Comparison of ENCODE assay signal across 8 cellular contexts in genomic region chr5:154967419-154968024, GRCh38. TPM values are rescaled to one million over a fixed set of nuclear protein-coding genes. Genes with fewer than 3 reads are reported as not detected.
DNase-seq lines count a peak whose midpoint lies in the region; ATAC-seq, FAIRE-seq and TF ChIP-seq lines count a peak whose summit lies in the region.

No MANE protein-coding gene starts in this region.

- H3K36me3 ChIP-seq in HEK293 (ENCODE audit: control insufficient read depth in 2 of 2, insufficient read depth in 1 of 2, low read length in 2 of 2): peaks cover 10 to 38% of the 10 kb centered on the region in 2 experiments
- H3K36me3 ChIP-seq in astrocyte (ENCODE audit: insufficient read depth, low read length): peaks cover 8% of the 10 kb centered on the region
- peaks cover 0 to 44% of the 10 kb centered on the region in 2 donors for H3K36me3 ChIP-seq in left lung

- CTCF ChIA-PET in HEK293 (lab: Yijun Ruan, JAX): interaction anchor here (0.7 to 1.2 kb wide), 6 partner anchors 14 to 319 kb away, joined by 3 to 6 read pairs (median 4); no protein-coding TSS in a partner anchor

- no peak overlapping the region for H3K4me3 Mint-ChIP-seq in astrocyte (ENCODE audit: unreplicated experiment)

- FAIRE-seq in astrocyte (lab: Jason Lieb, UNC): no peak

- H3K4me3 ChIP-seq in HEK293 (ENCODE audit: low read depth, low read length): no peak overlapping the region
- no peak overlapping the region for H3K4me3 ChIP-seq in astrocyte (ENCODE audit: insufficient read depth, low read depth, low read length)
- peak overlapping the region in 1 of 2 donors; percentile 6 for H3K4me3 ChIP-seq in left lung

- H3K9ac ChIP-seq in astrocyte (ENCODE audit: low read length): no peak overlapping the region

- no peaks in the 10 kb centered on the region for H3K27me3 Mint-ChIP-seq in astrocyte (ENCODE audit: low read depth, unreplicated experiment)

- H3K9me3 ChIP-seq in HEK293 (ENCODE audit: control insufficient read depth, insufficient read depth, low read depth, low read length) (no peaks in the 10 kb centered on the region), astrocyte (ENCODE audit: insufficient read depth, low read depth, low read length) (no peaks in the 10 kb centered on the region), left lung (no peaks in the 10 kb centered on the region)

- H3K4me1 ChIP-seq in HEK293 (ENCODE audit: control insufficient read depth, insufficient read depth, low read length) (no peaks in the 10 kb centered on the region), astrocyte (ENCODE audit: insufficient read depth, low read length) (no peaks in the 10 kb centered on the region), left lung (no peaks in the 10 kb centered on the region)

- no peaks in the 10 kb centered on the region for H3K9me3 Mint-ChIP-seq in astrocyte (ENCODE audit: unreplicated experiment)

- ATAC-seq in left lung (no peak), HG03025 (IDR thresholded peaks at IDR 0.05; ENCODE audit: low FRiP score, unreplicated experiment) (no peak), omental fat pad (ENCODE audit: low FRiP score) (no peak)
- no peak for ATAC-seq in stimulated activated naive CD8-positive, alpha-beta T cell treated with anti-CD3 and anti-CD28 coated beads, Interleukin-15, Interleukin-2, amounts not matched to agents 100 U/mL and 50 U/mL, for 24 hours

- H2AFZ ChIP-seq in astrocyte (ENCODE audit: low read depth, low read length): no peak overlapping the region

- DNase-seq in astrocyte (ENCODE audit: low read depth) (no peak), left lung (no peak), omental fat pad (ENCODE audit: low spot score) (no peak)
- DNase-seq in stimulated activated naive CD8-positive, alpha-beta T cell treated with anti-CD3 and anti-CD28 coated beads, Interleukin-15, Interleukin-2, amounts not matched to agents 100 U/mL and 50 U/mL, for 24 hours: no peak
- no peak for DNase-seq in activated effector memory CD4-positive, alpha-beta T cell treated with Interleukin-2 at 50 U/mL for 16 hours

- peaks cover 2% of the 10 kb centered on the region for H3K36me3 Mint-ChIP-seq in astrocyte (ENCODE audit: low read depth, unreplicated experiment)

- intact Hi-C loops in left lung (cut with DNase I): no loop called here

- peaks cover 2% of the 10 kb centered on the region for H3K79me2 ChIP-seq in astrocyte (ENCODE audit: insufficient read depth, low read length)

- no peak overlapping the region for H3K4me2 ChIP-seq in astrocyte (ENCODE audit: low read length)

- POLR2A ChIA-PET in HEK293 (lab: Yijun Ruan, JAX): interaction anchor here (0.5 kb wide), 1 partner anchor 189 kb away, joined by 3 read pairs; no protein-coding TSS in a partner anchor

- TF ChIP-seq CTCF in C4-2B (conservative IDR thresholded peaks at IDR 0.05) (peak; percentile 82), HEK293 (tag by site-specific recombination; IDR thresholded peaks at IDR 0.05) (no peak), astrocyte (IDR thresholded peaks at IDR 0.05; ENCODE audit: insufficient read depth, low read depth, low read length) (peak; percentile 52), left lung (IDR thresholded peaks at IDR 0.05) (peak; percentile 36 to 47), omental fat pad (IDR thresholded peaks at IDR 0.05) (no peak)

- H3K27me3 ChIP-seq in astrocyte (ENCODE audit: insufficient read depth, low read length): no peaks in the 10 kb centered on the region
- no peaks in the 10 kb centered on the region for H3K27me3 ChIP-seq in left lung

- H3K27ac ChIP-seq in C4-2B: no peak overlapping the region
- no peak overlapping the region for H3K27ac ChIP-seq in HEK293 (ENCODE audit: extremely low read depth, low read depth, low read length)
- H3K27ac ChIP-seq in astrocyte (ENCODE audit: low read depth, low read length): no peak overlapping the region
- H3K27ac ChIP-seq in left lung: no peak overlapping the region

- peaks cover 16% of the 10 kb centered on the region for H3K4me1 Mint-ChIP-seq in astrocyte (ENCODE audit: low read depth, unreplicated experiment)

- peaks cover 16% of the 10 kb centered on the region for H4K20me1 ChIP-seq in astrocyte (ENCODE audit: insufficient read depth, low read length)

- H3K27ac Mint-ChIP-seq in astrocyte (ENCODE audit: unreplicated experiment): no peak overlapping the region

TF ChIP-seq in HEK293, 187 proteins besides CTCF, POLR2A, EP300 and RAD21:
- TF ChIP-seq, protein P1, sequence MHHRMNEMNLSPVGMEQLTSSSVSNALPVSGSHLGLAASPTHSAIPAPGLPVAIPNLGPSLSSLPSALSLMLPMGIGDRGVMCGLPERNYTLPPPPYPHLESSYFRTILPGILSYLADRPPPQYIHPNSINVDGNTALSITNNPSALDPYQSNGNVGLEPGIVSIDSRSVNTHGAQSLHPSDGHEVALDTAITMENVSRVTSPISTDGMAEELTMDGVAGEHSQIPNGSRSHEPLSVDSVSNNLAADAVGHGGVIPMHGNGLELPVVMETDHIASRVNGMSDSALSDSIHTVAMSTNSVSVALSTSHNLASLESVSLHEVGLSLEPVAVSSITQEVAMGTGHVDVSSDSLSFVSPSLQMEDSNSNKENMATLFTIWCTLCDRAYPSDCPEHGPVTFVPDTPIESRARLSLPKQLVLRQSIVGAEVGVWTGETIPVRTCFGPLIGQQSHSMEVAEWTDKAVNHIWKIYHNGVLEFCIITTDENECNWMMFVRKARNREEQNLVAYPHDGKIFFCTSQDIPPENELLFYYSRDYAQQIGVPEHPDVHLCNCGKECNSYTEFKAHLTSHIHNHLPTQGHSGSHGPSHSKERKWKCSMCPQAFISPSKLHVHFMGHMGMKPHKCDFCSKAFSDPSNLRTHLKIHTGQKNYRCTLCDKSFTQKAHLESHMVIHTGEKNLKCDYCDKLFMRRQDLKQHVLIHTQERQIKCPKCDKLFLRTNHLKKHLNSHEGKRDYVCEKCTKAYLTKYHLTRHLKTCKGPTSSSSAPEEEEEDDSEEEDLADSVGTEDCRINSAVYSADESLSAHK (tag by site-specific recombination; IDR thresholded peaks at IDR 0.05): 0 out of 2 replicates have a peak, but pooled peaks have one; percentile 14
- no peak for TF ChIP-seq ZBTB8A (tag by site-specific recombination; IDR thresholded peaks at IDR 0.05)
- no peak for TF ChIP-seq ZNF610 (tag by site-specific recombination; IDR thresholded peaks at IDR 0.05; ENCODE audit: borderline replicate concordance)

RNA-seq across cellular contexts. Expression of gene MRPL22, which starts 26.6 kb away (rescaled TPM):
- total RNA-seq in astrocyte: 41.7 and 49.1 TPM in 2 replicates
- 10 to 100 TPM; 33.8 to 38.4 TPM for total RNA-seq in left lung
- total RNA-seq in omental fat pad: 10 to 100 TPM; 12.8 to 24.6 (median 17.5) TPM

RNA-seq across cellular contexts. Expression of gene GEMIN5, which starts 29.5 kb away (rescaled TPM):
- 13.8 and 14.8 TPM in 2 replicates for total RNA-seq in astrocyte
- total RNA-seq in left lung: 10 to 100 TPM; 10.2 to 13.1 TPM
- total RNA-seq in omental fat pad: 10 to 100 TPM; 13.5 to 25.8 (median 20.2) TPM

RNA-seq across cellular contexts. Expression of gene KIF4B, which starts 46.0 kb away (rescaled TPM):
- total RNA-seq in astrocyte (not detected in 2 replicates), left lung (under 1 TPM in 1 of 2 donors, not detected in 1; 0.05 TPM), omental fat pad (not detected)

Comparison
In these comparisons a context has a peak if more than half of its experiments do, and no peak if none do; other contexts are left out.
1. CTCF ChIP-seq: peak in C4-2B (single experiment), astrocyte (single experiment) and left lung (2 of 2); none in HEK293 (single experiment) and omental fat pad (0 of 3).